ENCODE assay signal across 23 cellular contexts in genomic region chr18:55731594-55732042, GRCh38.
DNase-seq lines count a peak whose midpoint lies in the region; ATAC-seq and TF ChIP-seq lines count a peak whose summit lies in the region.
"Had no signal": no experiment of that assay in that cellular context is flagged by ENCODE, and none has a peak within 500 bp of the region (broad histone marks: within the 10 kb centered on the region; RNA-seq: fewer than 3 reads in every experiment).

No MANE protein-coding gene starts in this region.

- ATAC-seq in heart left ventricle, result peak in 2 of 4 donors; percentile 43 to 51
- ATAC-seq in stimulated activated effector memory CD8-positive, alpha-beta T cell treated with anti-CD3 and anti-CD28 coated beads, Interleukin-12 subunit alpha, Interleukin-12 subunit beta, amount 100 ng/mL, for 72 hours, result peak; percentile 26
- ATAC-seq: A549; esophagus mucosa; left colon; naive thymus-derived CD4-positive, alpha-beta T cell had no signal

- TF ChIP-seq CTCF in heart left ventricle (IDR thresholded peaks at IDR 0.05) (no peak), fibroblast of mammary gland (conservative IDR thresholded peaks at IDR 0.05; ENCODE audit: control insufficient read depth, insufficient read depth, low read depth, low read length) (no peak)

- peaks cover 7% of the 10 kb centered on the region for H3K9me3 Mint-ChIP-seq in stimulated activated effector memory CD8-positive, alpha-beta T cell treated with anti-CD3 and anti-CD28 coated beads, Interleukin-12 subunit alpha, Interleukin-12 subunit beta, amount 100 ng/mL, for 72 hours
- H3K9me3 Mint-ChIP-seq in activated naive CD8-positive, alpha-beta T cell treated with anti-CD3 and anti-CD28 coated beads for 36 hours, result no peaks in the 10 kb centered on the region
- H3K9me3 Mint-ChIP-seq: activated T-helper 1 cell treated with anti-CD3 and anti-CD28 coated beads, Interleukin-12 subunit alpha, Interleukin-12 subunit beta, Interleukin-2, Interleukin-4 antibody, amounts not matched to agents 30 ng/mL and 10 ng/mL and 1 ng/mL, durations not matched to agents 14 hours and 24 hours and 36 hours; CD4-positive, alpha-beta T cell had no signal

- intact Hi-C loops in heart left ventricle (cut with DNase I) (loop anchor here in 2 of 10 donors (5.0 to 10.0 kb wide), 2 partner anchors 53 to 139 kb away; no protein-coding TSS in a partner anchor), cardiac septum (cut with DNase I) (loop anchor here (2.0 to 5.0 kb wide), 2 partner anchors 144 to 317 kb away; partner anchors contain the start of gene TCF4)

- no peaks in the 10 kb centered on the region for H3K27me3 ChIP-seq in heart left ventricle
- H3K27me3 ChIP-seq: adrenal gland, tibial artery had no signal

- no peaks in the 10 kb centered on the region for H3K4me1 Mint-ChIP-seq in stimulated activated effector memory CD8-positive, alpha-beta T cell treated with anti-CD3 and anti-CD28 coated beads, Interleukin-12 subunit alpha, Interleukin-12 subunit beta, amount 100 ng/mL, for 72 hours
- H3K4me1 Mint-ChIP-seq in activated naive CD8-positive, alpha-beta T cell treated with anti-CD3 and anti-CD28 coated beads for 36 hours, result no peaks in the 10 kb centered on the region
- H3K4me1 Mint-ChIP-seq: activated CD4-positive, alpha-beta memory T cell treated with anti-CD3 and anti-CD28 coated beads, Interleukin-2, amount 10 ng/mL, durations not matched to agents 7 days and 5 days; naive thymus-derived CD4-positive, alpha-beta T cell had no signal

- DNase-seq in heart left ventricle, result no peak
- no peak for DNase-seq in cardiac septum (ENCODE audit: low spot score)
- peak; percentile 84 for DNase-seq in OCI-M1 (lab: John Stamatoyannopoulos, UW)
- DNase-seq in fibroblast of mammary gland (ENCODE audit: low read depth), result peak; percentile 56
- no peak for DNase-seq in stimulated activated effector memory CD8-positive, alpha-beta T cell treated with anti-CD3 and anti-CD28 coated beads, Interleukin-12 subunit alpha, Interleukin-12 subunit beta, amount 100 ng/mL, for 72 hours (ENCODE audit: low spot score in 2 of 2)
- no peak for DNase-seq in activated naive CD8-positive, alpha-beta T cell treated with anti-CD3 and anti-CD28 coated beads for 36 hours
- no peak for DNase-seq in NAMALWA (ENCODE audit: low spot score)
- no peak for DNase-seq in DMS53 (lab: John Stamatoyannopoulos, UW)
- DNase-seq: activated CD4-positive, alpha-beta memory T cell treated with anti-CD3 and anti-CD28 coated beads, Interleukin-2, amount 10 ng/mL, durations not matched to agents 7 days and 5 days; adrenal gland; CD4-positive, alpha-beta T cell; H7; left colon; naive thymus-derived CD4-positive, alpha-beta T cell; NCI-H146; NCI-H446 treated with DMSO at 0.1 percent for 48 hours; SK-N-SH; tibial artery had no signal

- no peaks in the 10 kb centered on the region for H3K9me3 ChIP-seq in heart left ventricle
- H3K9me3 ChIP-seq: A549, adrenal gland, SK-N-SH, tibial artery had no signal

- no peak overlapping the region for H3K27ac Mint-ChIP-seq in stimulated activated effector memory CD8-positive, alpha-beta T cell treated with anti-CD3 and anti-CD28 coated beads, Interleukin-12 subunit alpha, Interleukin-12 subunit beta, amount 100 ng/mL, for 72 hours
- H3K27ac Mint-ChIP-seq in activated naive CD8-positive, alpha-beta T cell treated with anti-CD3 and anti-CD28 coated beads for 36 hours, result no peak overlapping the region
- H3K27ac Mint-ChIP-seq: activated CD4-positive, alpha-beta memory T cell treated with anti-CD3 and anti-CD28 coated beads, Interleukin-2, amount 10 ng/mL, durations not matched to agents 7 days and 5 days; activated T-helper 1 cell treated with anti-CD3 and anti-CD28 coated beads, Interleukin-12 subunit alpha, Interleukin-12 subunit beta, Interleukin-2, Interleukin-4 antibody, amounts not matched to agents 30 ng/mL and 10 ng/mL and 1 ng/mL, durations not matched to agents 14 hours and 24 hours and 36 hours; CD4-positive, alpha-beta T cell; naive thymus-derived CD4-positive, alpha-beta T cell had no signal

- H3K27me3 Mint-ChIP-seq in activated naive CD8-positive, alpha-beta T cell treated with anti-CD3 and anti-CD28 coated beads for 36 hours, result no peaks in the 10 kb centered on the region
- H3K27me3 Mint-ChIP-seq: activated CD4-positive, alpha-beta memory T cell treated with anti-CD3 and anti-CD28 coated beads, Interleukin-2, amount 10 ng/mL, durations not matched to agents 7 days and 5 days; CD4-positive, alpha-beta T cell; naive thymus-derived CD4-positive, alpha-beta T cell had no signal

- peak overlapping the region; percentile 12 to 81 (median 58) for H3K27ac ChIP-seq in heart left ventricle
- H3K27ac ChIP-seq: A549, adrenal gland, coronary artery, HL-60, tibial artery had no signal

- H3K36me3 ChIP-seq in heart left ventricle, result no peaks in the 10 kb centered on the region
- H3K36me3 ChIP-seq: tibial artery had no signal

- H3K4me3 Mint-ChIP-seq in stimulated activated effector memory CD8-positive, alpha-beta T cell treated with anti-CD3 and anti-CD28 coated beads, Interleukin-12 subunit alpha, Interleukin-12 subunit beta, amount 100 ng/mL, for 72 hours, result no peak overlapping the region
- no peak overlapping the region for H3K4me3 Mint-ChIP-seq in activated naive CD8-positive, alpha-beta T cell treated with anti-CD3 and anti-CD28 coated beads for 36 hours
- H3K4me3 Mint-ChIP-seq: activated CD4-positive, alpha-beta memory T cell treated with anti-CD3 and anti-CD28 coated beads, Interleukin-2, amount 10 ng/mL, durations not matched to agents 7 days and 5 days; activated T-helper 1 cell treated with anti-CD3 and anti-CD28 coated beads, Interleukin-12 subunit alpha, Interleukin-12 subunit beta, Interleukin-2, Interleukin-4 antibody, amounts not matched to agents 30 ng/mL and 10 ng/mL and 1 ng/mL, durations not matched to agents 14 hours and 24 hours and 36 hours; CD4-positive, alpha-beta T cell; naive thymus-derived CD4-positive, alpha-beta T cell had no signal

- no peaks in the 10 kb centered on the region for H3K36me3 Mint-ChIP-seq in stimulated activated effector memory CD8-positive, alpha-beta T cell treated with anti-CD3 and anti-CD28 coated beads, Interleukin-12 subunit alpha, Interleukin-12 subunit beta, amount 100 ng/mL, for 72 hours
- no peaks in the 10 kb centered on the region for H3K36me3 Mint-ChIP-seq in activated naive CD8-positive, alpha-beta T cell treated with anti-CD3 and anti-CD28 coated beads for 36 hours
- H3K36me3 Mint-ChIP-seq: naive thymus-derived CD4-positive, alpha-beta T cell had no signal

- peaks cover 0 to 19% (median 8%) of the 10 kb centered on the region in 12 donors for H3K4me1 ChIP-seq in heart left ventricle
- H3K4me1 ChIP-seq: A549, adrenal gland, tibial artery had no signal

- no peak for TF ChIP-seq POLR2A in heart left ventricle (IDR thresholded peaks at IDR 0.05)

- no peak overlapping the region for H3K4me3 ChIP-seq in heart left ventricle
- H3K4me3 ChIP-seq in fibroblast of mammary gland (ENCODE audit: control insufficient read depth, low read depth, low read length), result no peak overlapping the region
- H3K4me3 ChIP-seq: A549, adrenal gland, coronary artery, tibial artery had no signal

- WGBS in heart left ventricle, 4 donors, result 43 to 50% (median 48%) methylated on average over 4 of the region's 4 CpGs

Comparison
In these comparisons a context has a peak if more than half of its experiments do, and no peak if none do; other contexts are left out.
1. DNase-seq: peak in OCI-M1 (single experiment) and fibroblast of mammary gland (single experiment); none in heart left ventricle (0 of 5), cardiac septum (single experiment), stimulated activated effector memory CD8-positive, alpha-beta T cell treated with anti-CD3 and anti-CD28 coated beads, Interleukin-12 subunit alpha, Interleukin-12 subunit beta, amount 100 ng/mL, for 72 hours (0 of 2), activated naive CD8-positive, alpha-beta T cell treated with anti-CD3 and anti-CD28 coated beads for 36 hours (single experiment), NAMALWA (single experiment) and DMS53 (single experiment).